Comparison of ENCODE assay signal across 16 cellular contexts in the genomic region with DNA sequence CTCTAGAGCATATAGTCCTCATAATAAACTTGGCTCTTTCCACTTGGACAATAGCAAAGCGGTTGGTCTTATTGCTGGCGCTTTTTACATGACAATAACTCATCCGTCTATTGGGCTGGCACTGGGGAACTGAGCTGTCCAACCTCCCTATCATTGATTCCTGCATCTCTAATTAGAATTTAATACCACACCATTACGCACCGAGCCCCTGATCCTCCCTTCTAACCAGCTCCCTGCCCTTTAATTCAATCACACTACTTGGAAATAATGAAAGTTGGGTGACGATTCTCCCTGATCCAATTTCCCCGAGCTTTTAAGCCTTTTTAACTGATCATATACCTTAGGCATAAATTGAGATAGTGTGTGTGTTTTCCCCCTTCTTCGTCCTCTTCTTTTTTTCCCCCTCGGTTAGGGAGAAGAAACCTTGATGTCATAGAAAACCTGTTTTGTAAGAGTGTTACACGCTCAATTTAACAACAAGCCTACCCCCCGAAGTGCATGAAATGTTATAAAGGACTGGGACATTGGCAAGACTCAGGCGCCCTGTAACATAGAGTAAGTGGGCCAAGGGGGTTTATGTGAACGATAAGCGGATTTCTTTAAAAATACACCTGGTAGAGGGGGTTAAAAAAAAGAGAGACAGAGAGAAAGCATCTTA. TPM values are rescaled to one million over a fixed set of nuclear protein-coding genes. Genes with fewer than 3 reads are reported as not detected.
DNase-seq lines count a peak whose midpoint lies in the region; TF ChIP-seq lines count a peak whose summit lies in the region.
"Had no signal": no experiment of that assay in that cellular context is flagged by ENCODE, and none has a peak within 500 bp of the region (broad histone marks: within the 10 kb centered on the region; RNA-seq: fewer than 3 reads in every experiment).

No MANE protein-coding gene starts in this region.

- no peak overlapping the region for H2AFZ ChIP-seq in osteoblast (ENCODE audit: low read length)
- H2AFZ ChIP-seq: GM23248 had no signal

- no peak overlapping the region for H3K4me2 ChIP-seq in osteoblast (ENCODE audit: insufficient read depth, low read length)

- no peaks in the 10 kb centered on the region for H3K4me1 Mint-ChIP-seq in T-helper 1 cell treated with Interleukin-12 subunit alpha and Interleukin-12 subunit beta and Interleukin-4 antibody, amounts not matched to agents 30 μg/mL and 1 μg/mL, for 36 hours (ENCODE audit: low read depth)

- TF ChIP-seq CTCF in HEK293 (tag by site-specific recombination; IDR thresholded peaks at IDR 0.05): no peak
- TF ChIP-seq CTCF in osteoblast (IDR thresholded peaks at IDR 0.05; ENCODE audit: extremely low read depth, low read depth, low read length): no peak

- no peaks in the 10 kb centered on the region for H3K36me3 ChIP-seq in HEK293 (ENCODE audit: control insufficient read depth in 2 of 2, insufficient read depth in 1 of 2, low read length in 2 of 2)
- H3K36me3 ChIP-seq in osteoblast (ENCODE audit: insufficient read depth, low read length): no peaks in the 10 kb centered on the region

- no peaks in the 10 kb centered on the region for H3K36me3 Mint-ChIP-seq in T-helper 1 cell treated with Interleukin-12 subunit alpha and Interleukin-12 subunit beta and Interleukin-4 antibody, amounts not matched to agents 30 μg/mL and 1 μg/mL, for 36 hours (ENCODE audit: low read depth)

- peak overlapping the region; percentile 49 for H3K27ac Mint-ChIP-seq in T-helper 1 cell treated with Interleukin-12 subunit alpha and Interleukin-12 subunit beta and Interleukin-4 antibody, amounts not matched to agents 30 μg/mL and 1 μg/mL, for 36 hours

- H3K27ac ChIP-seq in HEK293 (ENCODE audit: extremely low read depth, low read depth, low read length): no peak overlapping the region
- no peak overlapping the region for H3K27ac ChIP-seq in osteoblast (ENCODE audit: low read depth, low read length)
- H3K27ac ChIP-seq: GM23248, RWPE1 had no signal

- no peaks in the 10 kb centered on the region for H3K79me2 ChIP-seq in osteoblast (ENCODE audit: insufficient read depth, low read length)

- H3K4me1 ChIP-seq in HEK293 (ENCODE audit: control insufficient read depth, insufficient read depth, low read length) (no peaks in the 10 kb centered on the region), osteoblast (ENCODE audit: insufficient read depth, low read length) (no peaks in the 10 kb centered on the region)

- no peak overlapping the region for H3K4me3 Mint-ChIP-seq in T-helper 1 cell treated with Interleukin-12 subunit alpha and Interleukin-12 subunit beta and Interleukin-4 antibody, amounts not matched to agents 30 μg/mL and 1 μg/mL, for 36 hours

- H4K20me1 ChIP-seq in osteoblast (ENCODE audit: insufficient read depth, low read length): no peaks in the 10 kb centered on the region

- DNase-seq in T-helper 1 cell: no peak
- peak; percentile 62 for DNase-seq in ecto neural progenitor cell (ENCODE audit: low spot score)
- peak; percentile 75 for DNase-seq in osteoblast (ENCODE audit: insufficient read length, low spot score, missing footprints)
- no peak for DNase-seq in SIG-M5 treated with dmso at 0.1 percent for 504 hours (lab: John Stamatoyannopoulos, UW; ENCODE audit: unreplicated experiment)
- no peak for DNase-seq in NCI-H1436 treated with DMSO at 0.1 percent for 48 hours (lab: John Stamatoyannopoulos, UW)
- no peak for DNase-seq in DMS 273 treated with DMSO at 0.1 percent for 48 hours (lab: John Stamatoyannopoulos, UW)
- DNase-seq: GF-D8, GM23248, NCI-H1694, NCI-H446 treated with DMSO at 0.1 percent for 48 hours, OCI-M1 had no signal

- H3K27me3 Mint-ChIP-seq in T-helper 1 cell treated with Interleukin-12 subunit alpha and Interleukin-12 subunit beta and Interleukin-4 antibody, amounts not matched to agents 30 μg/mL and 1 μg/mL, for 36 hours (ENCODE audit: low read depth): peaks cover 92% of the 10 kb centered on the region

- H3K27me3 ChIP-seq in osteoblast (ENCODE audit: insufficient read depth, low read length): peaks cover 96% of the 10 kb centered on the region

- H3K9me3 Mint-ChIP-seq in T-helper 1 cell treated with Interleukin-12 subunit alpha and Interleukin-12 subunit beta and Interleukin-4 antibody, amounts not matched to agents 30 μg/mL and 1 μg/mL, for 36 hours: peaks cover 12% of the 10 kb centered on the region

- CTCF ChIA-PET in HEK293 (lab: Yijun Ruan, JAX): no interaction called here

- H3K9me3 ChIP-seq in HEK293 (ENCODE audit: control insufficient read depth, insufficient read depth, low read depth, low read length): no peaks in the 10 kb centered on the region
- no peaks in the 10 kb centered on the region for H3K9me3 ChIP-seq in osteoblast (ENCODE audit: low read depth, low read length)

- POLR2A ChIA-PET in HEK293 (lab: Yijun Ruan, JAX): no interaction called here

- H3K4me3 ChIP-seq in HEK293 (ENCODE audit: low read depth, low read length) (no peak overlapping the region), osteoblast (ENCODE audit: insufficient read depth, low read length) (no peak overlapping the region)
- H3K4me3 ChIP-seq: GM23248, K562 had no signal

TF ChIP-seq in HEK293, 187 proteins besides CTCF, POLR2A, EP300 and RAD21:
- peak; percentile 44 for TF ChIP-seq GLIS1 (tag by site-specific recombination; IDR thresholded peaks at IDR 0.05)
- no peak for TF ChIP-seq TCF7L2 (IDR thresholded peaks at IDR 0.05; ENCODE audit: borderline replicate concordance, low read depth, low read length)
- TF ChIP-seq, protein P1, sequence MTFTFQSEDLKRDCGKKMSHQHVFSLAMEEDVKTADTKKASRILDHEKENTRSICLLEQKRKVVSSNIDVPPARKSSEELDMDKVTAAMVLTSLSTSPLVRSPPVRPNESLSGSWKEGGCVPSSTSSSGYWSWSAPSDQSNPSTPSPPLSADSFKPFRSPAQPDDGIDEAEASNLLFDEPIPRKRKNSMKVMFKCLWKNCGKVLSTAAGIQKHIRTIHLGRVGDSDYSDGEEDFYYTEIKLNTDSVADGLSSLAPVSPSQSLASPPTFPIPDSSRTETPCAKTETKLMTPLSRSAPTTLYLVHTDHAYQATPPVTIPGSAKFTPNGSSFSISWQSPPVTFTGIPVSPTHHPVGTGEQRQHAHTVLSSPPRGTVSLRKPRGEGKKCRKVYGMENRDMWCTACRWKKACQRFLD (tag by site-specific recombination; IDR thresholded peaks at IDR 0.05): no peak
- no peak for TF ChIP-seq ZNF350 (tag by site-specific recombination; IDR thresholded peaks at IDR 0.05)
- TF ChIP-seq WT1 (tag by site-specific recombination; IDR thresholded peaks at IDR 0.05): peak; percentile 98
TF ChIP-seq in HEK293: peak in this region for 2.

RNA-seq across cellular contexts. Expression of a gene that starts 0.4 kb away (rescaled TPM):
- total RNA-seq in osteoblast: not detected in 2 replicates
- total RNA-seq: GM23248, K562, SK-MEL-5 had no signal

Comparison
In these comparisons a context has a peak if more than half of its experiments do, and no peak if none do; other contexts are left out.
1. DNase-seq: peak in ecto neural progenitor cell (single experiment) and osteoblast (single experiment); none in T-helper 1 cell (0 of 5), SIG-M5 treated with dmso at 0.1 percent for 504 hours (single experiment), NCI-H1436 treated with DMSO at 0.1 percent for 48 hours (single experiment) and DMS 273 treated with DMSO at 0.1 percent for 48 hours (single experiment).